Comparison of ENCODE assay signal across 8 cellular contexts in the genomic region with DNA sequence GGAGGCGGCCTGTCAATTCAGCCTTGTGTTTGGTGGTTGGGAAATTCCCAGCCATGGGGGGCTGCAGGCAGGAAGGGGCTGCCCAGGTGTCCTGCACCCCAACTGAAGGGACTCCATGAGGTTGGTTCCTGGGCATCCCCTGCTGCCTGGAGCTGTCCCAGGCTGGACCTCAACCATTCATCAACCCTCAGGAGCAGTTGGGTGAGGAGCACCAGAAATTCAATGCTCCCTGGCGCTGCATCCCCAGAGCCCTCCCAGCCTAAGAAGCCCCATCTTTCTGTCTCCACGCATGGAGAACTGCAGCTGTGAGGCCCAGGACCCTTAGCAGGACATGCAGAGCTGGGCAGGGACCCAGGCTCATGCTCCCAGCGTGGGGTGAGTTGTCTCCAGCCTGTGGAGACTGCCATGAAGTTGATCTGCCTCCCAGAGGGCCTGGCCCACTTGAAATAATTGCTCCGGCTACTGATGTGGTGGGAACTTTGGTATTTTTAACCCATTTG. TPM values are rescaled to one million over a fixed set of nuclear protein-coding genes. Genes with fewer than 3 reads are reported as not detected.
DNase-seq lines count a peak whose midpoint lies in the region; ATAC-seq, FAIRE-seq and TF ChIP-seq lines count a peak whose summit lies in the region.

No MANE protein-coding gene starts in this region.

- peak overlapping the region; percentile 73 for H2BK15ac ChIP-seq in mesenchymal stem cell (ENCODE audit: low read depth, poor library complexity, severe bottlenecking)

- WGBS in GM12878 (ENCODE audit: insufficient coverage, insufficient replicate concordance, low lambda C conversion rate, missing lambda C conversion rate), result 69% methylated on average over 5 of the region's 5 CpGs
- whole genome bisulfite sequencing in mesenchymal stem cell, result 73% methylated on average over 5 of the region's 5 CpGs
- 13 to 26% methylated on average over 4 to 5 of the region's 5 CpGs for WGBS in tibial nerve, 2 donors

- TF ChIP-seq EP300 in GM12878 (IDR thresholded peaks at IDR 0.05; ENCODE audit: borderline replicate concordance in 1 of 2, control insufficient read depth in 1 of 2, low read depth in 2 of 2, low read length in 2 of 2) (no peak), tibial nerve (IDR thresholded peaks at IDR 0.05) (no peak)

- H3K36me3 ChIP-seq in GM12878 (ENCODE audit: control insufficient read depth in 2 of 2, insufficient read depth in 2 of 2, low read length in 1 of 2) (peaks cover 12 to 22% of the 10 kb centered on the region in 2 experiments; a peak in 3 of 4 replicates), mesenchymal stem cell (ENCODE audit: control insufficient read depth in 1 of 2, insufficient read depth in 2 of 2, low read depth in 1 of 2, low read length in 2 of 2) (peaks cover 35 to 38% of the 10 kb centered on the region in 2 experiments), tibial nerve (peaks cover 0 to 26% (median 16%) of the 10 kb centered on the region in 3 donors)

- H3K27ac Mint-ChIP-seq in activated CD4-positive, alpha-beta T cell treated with anti-CD3 and anti-CD28 coated beads for 36 hours, result no peak overlapping the region

- ATAC-seq in activated CD4-positive, alpha-beta T cell treated with anti-CD3 and anti-CD28 coated beads for 36 hours, result no peak
- ATAC-seq in GM12878 (no peak), HG02885 (IDR thresholded peaks at IDR 0.05; ENCODE audit: poor library complexity, unreplicated experiment) (no peak), GM19395 (IDR thresholded peaks at IDR 0.05; ENCODE audit: unreplicated experiment) (no peak)

- SMC1A ChIA-PET in GM12878 (lab: Charles Lee; ENCODE audit: uncharacterized antibody, unreplicated experiment), result interaction anchor here (0.5 to 1.2 kb wide), 2 partner anchors 14 to 343 kb away, joined by 3 to 4 read pairs; no protein-coding TSS in a partner anchor

- peak overlapping the region; percentile 87 for H2BK120ac ChIP-seq in mesenchymal stem cell (ENCODE audit: low read depth, low read length)

- TF ChIP-seq POLR2A in GM12878 (IDR thresholded peaks at IDR 0.05; ENCODE audit: low read depth, low read length), result no peak
- TF ChIP-seq POLR2A in tibial nerve (IDR thresholded peaks at IDR 0.05), result no peak

- H3K79me2 ChIP-seq in GM12878 (ENCODE audit: control insufficient read depth, insufficient read depth, low read length), result no peaks in the 10 kb centered on the region

- H2BK5ac ChIP-seq in mesenchymal stem cell (ENCODE audit: low read depth, low read length, poor library complexity, severe bottlenecking), result no peak overlapping the region

- H3K23ac ChIP-seq in mesenchymal stem cell (ENCODE audit: low read length in 2 of 2), result peak overlapping the region in 1 of 2 experiments; percentile 14

- H2AK5ac ChIP-seq in mesenchymal stem cell (ENCODE audit: low read length, severe bottlenecking), result peak overlapping the region; percentile 94

- H3K36me3 Mint-ChIP-seq in activated CD4-positive, alpha-beta T cell treated with anti-CD3 and anti-CD28 coated beads for 36 hours (ENCODE audit: low read depth), result peaks cover 18% of the 10 kb centered on the region

- peak overlapping the region; percentile 72; the same call in 1 of the 2 replicates for H3K4me3 ChIP-seq in GM12878
- H3K4me3 ChIP-seq in mesenchymal stem cell (ENCODE audit: insufficient read depth in 1 of 2, low read depth in 1 of 2, low read length in 2 of 2), result peak overlapping the region in 1 of 2 experiments; percentile 78
- peak overlapping the region; percentile 30 to 65 (median 52) for H3K4me3 ChIP-seq in tibial nerve

- H3K4me2 ChIP-seq in GM12878 (ENCODE audit: control insufficient read depth, insufficient read depth), result peak overlapping the region; percentile 52
- peak overlapping the region; percentile 79 for H3K4me2 ChIP-seq in mesenchymal stem cell (ENCODE audit: low read length, poor library complexity, severe bottlenecking)

- peaks cover 4% of the 10 kb centered on the region for H3K4me1 Mint-ChIP-seq in activated CD4-positive, alpha-beta T cell treated with anti-CD3 and anti-CD28 coated beads for 36 hours

- peak overlapping the region; percentile 92 for H4K8ac ChIP-seq in mesenchymal stem cell (ENCODE audit: low read length)

- intact Hi-C loops in activated CD4-positive, alpha-beta T cell treated with anti-CD3 and anti-CD28 coated beads for 36 hours (cut with DNase I, micrococcal nuclease), result loop anchor here (1.0 kb wide), 6 partner anchors 12 to 67 kb away; a partner anchor contains a TSS
- intact Hi-C loops in GM12878 (cut with micrococcal nuclease; ENCODE audit: unreplicated experiment), result no loop called here

- peak overlapping the region; percentile 81 to 96 for H3K18ac ChIP-seq in mesenchymal stem cell (ENCODE audit: low read depth in 1 of 2, low read length in 2 of 2)

- no peak for TF ChIP-seq RAD21 in GM12878 (IDR thresholded peaks at IDR 0.05; ENCODE audit: insufficient read depth, low read depth, low read length)

- peaks cover 14% of the 10 kb centered on the region for H3K4me1 ChIP-seq in GM12878 (ENCODE audit: control insufficient read depth, insufficient read depth, low read length)
- peaks cover 55% of the 10 kb centered on the region for H3K4me1 ChIP-seq in mesenchymal stem cell (ENCODE audit: control insufficient read depth, insufficient read depth, low read depth, low read length)
- peaks cover 0 to 97% (median 72%) of the 10 kb centered on the region in 4 donors for H3K4me1 ChIP-seq in tibial nerve

- H2AFZ ChIP-seq in GM12878 (ENCODE audit: control insufficient read depth, low read depth, low read length) (no peak overlapping the region), mesenchymal stem cell (ENCODE audit: low read depth, low read length) (no peak overlapping the region)

- peak overlapping the region in 1 of 2 experiments; percentile 73 for H3K14ac ChIP-seq in mesenchymal stem cell (ENCODE audit: low read length in 2 of 2)

- no peak overlapping the region for H3K27ac ChIP-seq in GM12878 (ENCODE audit: control insufficient read depth, insufficient read depth)
- peak overlapping the region; percentile 91 for H3K27ac ChIP-seq in mesenchymal stem cell (ENCODE audit: low read length, poor library complexity, severe bottlenecking)
- peak overlapping the region; percentile 91 to 98 (median 97) for H3K27ac ChIP-seq in tibial nerve

- H3K9ac ChIP-seq in GM12878 (ENCODE audit: control insufficient read depth, insufficient read depth, low read length) (no peak overlapping the region), mesenchymal stem cell (ENCODE audit: low read length) (peak overlapping the region; percentile 91)

- peaks cover 13% of the 10 kb centered on the region; the same call in 1 of the 3 replicates for H3K9me3 ChIP-seq in GM12878 (replicated peaks; ENCODE audit: control insufficient read depth, insufficient read depth, low read length)
- no peaks in the 10 kb centered on the region for H3K9me3 ChIP-seq in mesenchymal stem cell (ENCODE audit: control insufficient read depth, low read length)
- H3K9me3 ChIP-seq in tibial nerve, result no peaks in the 10 kb centered on the region

- no TSS peak for BruUV-seq in GM12878 (replicated peaks; lab: Mats Ljungman, UMichigan)

- POLR2A ChIA-PET in activated CD4-positive, alpha-beta T cell treated with anti-CD3 and anti-CD28 coated beads for 36 hours (lab: Charles Lee), result interaction anchor here (0.6 kb wide), 1 partner anchor 17 kb away, joined by 4 read pairs; no protein-coding TSS in a partner anchor
- POLR2A ChIA-PET in GM12878 (lab: Charles Lee), result interaction anchor here (1.2 to 1.9 kb wide), 2 partner anchors 18 to 24 kb away, joined by 4 to 7 read pairs; a partner anchor contains a TSS

- H3K9me3 Mint-ChIP-seq in activated CD4-positive, alpha-beta T cell treated with anti-CD3 and anti-CD28 coated beads for 36 hours (ENCODE audit: low read depth), result no peaks in the 10 kb centered on the region

- H3K4ac ChIP-seq in mesenchymal stem cell (ENCODE audit: low read depth in 1 of 2, low read length in 2 of 2), result peak overlapping the region; percentile 94

- no peak for FAIRE-seq in GM12878 (lab: Jason Lieb, UNC)

- RAD21 ChIA-PET in GM12878 (lab: Charles Lee; ENCODE audit: unreplicated experiment), result interaction anchor here (0.8 to 2.2 kb wide), 3 partner anchors 9 to 35 kb away, joined by 3 to 18 read pairs (median 3); no protein-coding TSS in a partner anchor

- H3K27me3 ChIP-seq in GM12878 (replicated peaks in 1 of 2; ENCODE audit: control insufficient read depth in 2 of 2, insufficient read depth in 2 of 2, low read length in 1 of 2) (no peaks in the 10 kb centered on the region; a peak in 1 of 4 replicates), mesenchymal stem cell (ENCODE audit: control insufficient read depth in 1 of 2, insufficient read depth in 1 of 2, low read length in 2 of 2) (no peaks in the 10 kb centered on the region), tibial nerve (no peaks in the 10 kb centered on the region)

- H3K27me3 Mint-ChIP-seq in activated CD4-positive, alpha-beta T cell treated with anti-CD3 and anti-CD28 coated beads for 36 hours, result peaks cover 2% of the 10 kb centered on the region

- CTCF ChIA-PET in activated CD4-positive, alpha-beta T cell treated with anti-CD3 and anti-CD28 coated beads for 36 hours (lab: Charles Lee), result interaction anchor here (0.7 to 7.0 kb wide), 9 partner anchors 9 to 492 kb away, joined by 3 to 44 read pairs (median 3); a partner anchor contains a TSS
- CTCF ChIA-PET in GM12878 (lab: Yijun Ruan, JAX), result interaction anchor here (1.5 to 7.9 kb wide), 8 partner anchors 8 to 66 kb away, joined by 5 to 44 read pairs (median 7); a partner anchor contains a TSS

- H3K4me3 Mint-ChIP-seq in activated CD4-positive, alpha-beta T cell treated with anti-CD3 and anti-CD28 coated beads for 36 hours, result peak overlapping the region; percentile 61

- peaks cover 19% of the 10 kb centered on the region for H3K79me1 ChIP-seq in mesenchymal stem cell (replicated peaks; ENCODE audit: low read length, poor library complexity, severe bottlenecking)

- H2BK12ac ChIP-seq in mesenchymal stem cell (ENCODE audit: low read length in 2 of 2), result peak overlapping the region in 1 of 2 experiments; percentile 59

- no peak for DNase-seq in activated CD4-positive, alpha-beta T cell treated with anti-CD3 and anti-CD28 coated beads for 36 hours
- DNase-seq in activated CD4-positive, alpha-beta T cell treated with anti-CD3 and anti-CD28 coated beads, Interleukin-2, amount 50 U/mL, for 4 hours, result no peak
- DNase-seq in GM12878 (ENCODE audit: low read depth, low spot score) (no peak), mesenchymal stem cell (peak; percentile 68), tibial nerve (ENCODE audit: low spot score in 2 of 2) (no peak), GM03348 (ENCODE audit: low spot score) (no peak)

- no peaks in the 10 kb centered on the region for H4K20me1 ChIP-seq in GM12878 (ENCODE audit: control insufficient read depth, insufficient read depth)

- no peak for TF ChIP-seq CTCF in GM12878 (IDR thresholded peaks at IDR 0.05 in 2 of 3, conservative IDR thresholded peaks at IDR 0.05 in 1 of 3; ENCODE audit: control insufficient read depth in 2 of 3, extremely low read depth in 1 of 3, insufficient read depth in 1 of 3, low read depth in 3 of 3, low read length in 3 of 3)
- no peak for TF ChIP-seq CTCF in tibial nerve (IDR thresholded peaks at IDR 0.05)

- in situ Hi-C loops in GM12878 (cut with MboI), result no loop called here

- peak overlapping the region; percentile 99 for H4K91ac ChIP-seq in mesenchymal stem cell (ENCODE audit: low read length)

RNA-seq across cellular contexts. Expression of a gene that starts 8.0 kb away (rescaled TPM):
- total RNA-seq in activated CD4-positive, alpha-beta T cell treated with anti-CD3 and anti-CD28 coated beads for 36 hours, result 1 to 10 TPM; 1.6 to 2.1 TPM
- 2.1 and 5.2 TPM in 2 replicates for total RNA-seq in GM12878 (2013; cell fraction: nucleolus; rRNA removed)
- total RNA-seq in GM12878 (2014; rRNA removed) (0.11 and 0.16 TPM in 2 replicates), GM12878 (2014; rRNA removed; fragmentation: Illumina TruSeq; extraction: Trizol) (0.05 and 0.09 TPM in 2 replicates), GM12878 (2021) (0.59 and 0.74 TPM in 2 replicates), tibial nerve (100 to 1,000 TPM; 251 to 334 (median 261) TPM)
- not detected for polyA plus RNA-seq in GM12878 (2011; ENCODE audit: low read depth)
- polyA plus RNA-seq in GM12878 (2011; rRNA removed) (0.33 and 0.48 TPM in 2 replicates), GM12878 (2014; fragmentation: Illumina TruSeq; extraction: Trizol) (0.06 TPM in 1 of 2 replicates, not detected in the other), GM12878 (2014; fragmentation: Nextera tagmentation; extraction: Ambion mirVana) (not detected), GM12878 (2014; rRNA removed) (0.37 and 0.47 TPM in 2 replicates), GM12878 (2016; fragmentation: Nextera tagmentation; extraction: Ambion mirVana) (under 1 TPM; 0.09 to 0.16 TPM)
- 0.39 and 0.74 TPM in 2 replicates for polyA plus RNA-seq in GM12878 (2011; cell fraction: cytosol; rRNA removed)
- polyA plus RNA-seq in GM12878 (2011; cell fraction: nucleus; rRNA removed), result 6.9 and 9.0 TPM in 2 replicates
- 0.90 and 1.2 TPM in 2 replicates for polyA plus RNA-seq in GM12878 (2012)
- polyA minus RNA-seq in GM12878 (2011; rRNA and poly(A)+ RNA removed), result 0.29 and 0.41 TPM in 2 replicates
- 4.5 and 7.3 TPM in 2 replicates for polyA minus RNA-seq in GM12878 (2011; cell fraction: cytosol; rRNA and poly(A)+ RNA removed)
- polyA minus RNA-seq in GM12878 (2011; cell fraction: nucleus; rRNA and poly(A)+ RNA removed), result 2.7 and 3.3 TPM in 2 replicates
- polyA plus RNA-seq in mesenchymal stem cell (2013, experiment 1 of 2), result 4.7 TPM
- 4.8 TPM for polyA plus RNA-seq in mesenchymal stem cell (2013, experiment 2 of 2)

RNA-seq across cellular contexts. Expression of a gene that starts 17.9 kb away (rescaled TPM):
- not detected for total RNA-seq in activated CD4-positive, alpha-beta T cell treated with anti-CD3 and anti-CD28 coated beads for 36 hours
- total RNA-seq in GM12878 (2013; cell fraction: nucleolus; rRNA removed), result not detected in 2 replicates
- total RNA-seq in GM12878 (2014; rRNA removed) (not detected in 2 replicates), GM12878 (2014; rRNA removed; fragmentation: Illumina TruSeq; extraction: Trizol) (not detected in 2 replicates), GM12878 (2021) (not detected in 2 replicates), tibial nerve (1 to 10 TPM; 2.0 to 3.1 (median 2.5) TPM)
- not detected for polyA plus RNA-seq in GM12878 (2011; ENCODE audit: low read depth)
- polyA plus RNA-seq in GM12878 (2011; rRNA removed) (not detected in 2 replicates), GM12878 (2014; fragmentation: Illumina TruSeq; extraction: Trizol) (not detected in 2 replicates), GM12878 (2014; fragmentation: Nextera tagmentation; extraction: Ambion mirVana) (not detected), GM12878 (2014; rRNA removed) (not detected in 2 replicates), GM12878 (2016; fragmentation: Nextera tagmentation; extraction: Ambion mirVana) (under 1 TPM in 1 of 2 experiments, not detected in 1; 0.17 TPM)
- not detected in 2 replicates for polyA plus RNA-seq in GM12878 (2011; cell fraction: cytosol; rRNA removed)
- not detected in 2 replicates for polyA plus RNA-seq in GM12878 (2011; cell fraction: nucleus; rRNA removed)
- 0.12 TPM in 1 of 2 replicates, not detected in the other for polyA plus RNA-seq in GM12878 (2012)
- polyA minus RNA-seq in GM12878 (2011; rRNA and poly(A)+ RNA removed), result not detected in 2 replicates
- not detected in 2 replicates for polyA minus RNA-seq in GM12878 (2011; cell fraction: cytosol; rRNA and poly(A)+ RNA removed)
- polyA minus RNA-seq in GM12878 (2011; cell fraction: nucleus; rRNA and poly(A)+ RNA removed), result not detected in 2 replicates
- polyA plus RNA-seq in mesenchymal stem cell (2013, experiment 1 of 2), result not detected
- not detected for polyA plus RNA-seq in mesenchymal stem cell (2013, experiment 2 of 2)

RNA-seq across cellular contexts. Expression of a gene that starts 25.0 kb away (rescaled TPM):
- 100 to 1,000 TPM; 280 to 341 TPM for total RNA-seq in activated CD4-positive, alpha-beta T cell treated with anti-CD3 and anti-CD28 coated beads for 36 hours
- total RNA-seq in GM12878 (2013; cell fraction: nucleolus; rRNA removed), result 76.7 and 81.1 TPM in 2 replicates
- 222 and 225 TPM in 2 replicates for total RNA-seq in GM12878 (2014; rRNA removed)
- 108 and 120 TPM in 2 replicates for total RNA-seq in GM12878 (2014; rRNA removed; fragmentation: Illumina TruSeq; extraction: Trizol)
- 271 and 276 TPM in 2 replicates for total RNA-seq in GM12878 (2021)
- 114 TPM for polyA plus RNA-seq in GM12878 (2011; ENCODE audit: low read depth)
- 160 and 346 TPM in 2 replicates for polyA plus RNA-seq in GM12878 (2011; rRNA removed)
- polyA plus RNA-seq in GM12878 (2011; cell fraction: cytosol; rRNA removed), result 449 and 513 TPM in 2 replicates
- polyA plus RNA-seq in GM12878 (2011; cell fraction: nucleus; rRNA removed), result 325 and 326 TPM in 2 replicates
- polyA plus RNA-seq in GM12878 (2012), result 201 and 206 TPM in 2 replicates
- 163 and 192 TPM in 2 replicates for polyA plus RNA-seq in GM12878 (2014; fragmentation: Illumina TruSeq; extraction: Trizol)
- polyA plus RNA-seq in GM12878 (2014; fragmentation: Nextera tagmentation; extraction: Ambion mirVana), result 10 to 100 TPM in 1 of 2 experiments, 1 to 10 TPM in 1; 5.0 to 15.3 TPM
- polyA plus RNA-seq in GM12878 (2014; rRNA removed), result 257 and 287 TPM in 2 replicates
- 100 to 1,000 TPM; 250 to 275 TPM for polyA plus RNA-seq in GM12878 (2016; fragmentation: Nextera tagmentation; extraction: Ambion mirVana)
- polyA minus RNA-seq in GM12878 (2011; rRNA and poly(A)+ RNA removed), result 423 and 505 TPM in 2 replicates
- 100.0 and 111 TPM in 2 replicates for polyA minus RNA-seq in GM12878 (2011; cell fraction: cytosol; rRNA and poly(A)+ RNA removed)
- 45.9 and 66.9 TPM in 2 replicates for polyA minus RNA-seq in GM12878 (2011; cell fraction: nucleus; rRNA and poly(A)+ RNA removed)
- polyA plus RNA-seq in mesenchymal stem cell (2013, experiment 1 of 2), result 474 TPM
- polyA plus RNA-seq in mesenchymal stem cell (2013, experiment 2 of 2), result 480 TPM
- 100 to 1,000 TPM; 201 to 265 (median 243) TPM for total RNA-seq in tibial nerve

RNA-seq across cellular contexts. Expression of a gene that starts 31.2 kb away (rescaled TPM):
- total RNA-seq in activated CD4-positive, alpha-beta T cell treated with anti-CD3 and anti-CD28 coated beads for 36 hours, result 100 to 1,000 TPM; 100 to 125 TPM
- 91.8 and 111 TPM in 2 replicates for total RNA-seq in GM12878 (2013; cell fraction: nucleolus; rRNA removed)
- total RNA-seq in GM12878 (2014; rRNA removed) (81.7 and 100 TPM in 2 replicates), GM12878 (2014; rRNA removed; fragmentation: Illumina TruSeq; extraction: Trizol) (47.5 and 52.0 TPM in 2 replicates), GM12878 (2021) (96.6 and 103 TPM in 2 replicates), tibial nerve (100 to 1,000 TPM in 1 of 4 donors, 10 to 100 TPM in 3; 42.0 to 129 (median 56.2) TPM)
- polyA plus RNA-seq in GM12878 (2011; ENCODE audit: low read depth), result 21.2 TPM
- polyA plus RNA-seq in GM12878 (2011; rRNA removed) (12.4 and 19.1 TPM in 2 replicates), GM12878 (2014; fragmentation: Illumina TruSeq; extraction: Trizol) (19.1 and 44.1 TPM in 2 replicates), GM12878 (2014; fragmentation: Nextera tagmentation; extraction: Ambion mirVana) (10 to 100 TPM; 33.7 to 82.8 TPM), GM12878 (2014; rRNA removed) (77.8 and 87.5 TPM in 2 replicates), GM12878 (2016; fragmentation: Nextera tagmentation; extraction: Ambion mirVana) (100 to 1,000 TPM; 144 to 153 TPM)
- 43.7 and 61.2 TPM in 2 replicates for polyA plus RNA-seq in GM12878 (2011; cell fraction: cytosol; rRNA removed)
- 223 and 239 TPM in 2 replicates for polyA plus RNA-seq in GM12878 (2011; cell fraction: nucleus; rRNA removed)
- 40.6 and 41.3 TPM in 2 replicates for polyA plus RNA-seq in GM12878 (2012)
- polyA minus RNA-seq in GM12878 (2011; rRNA and poly(A)+ RNA removed), result 21.5 and 46.9 TPM in 2 replicates
- polyA minus RNA-seq in GM12878 (2011; cell fraction: cytosol; rRNA and poly(A)+ RNA removed), result 12.7 and 13.8 TPM in 2 replicates
- polyA minus RNA-seq in GM12878 (2011; cell fraction: nucleus; rRNA and poly(A)+ RNA removed), result 51.4 and 96.7 TPM in 2 replicates
- polyA plus RNA-seq in mesenchymal stem cell (2013, experiment 1 of 2), result 24.4 TPM
- 23.2 TPM for polyA plus RNA-seq in mesenchymal stem cell (2013, experiment 2 of 2)

RNA-seq across cellular contexts. Expression of a gene that starts 38.2 kb away (rescaled TPM):
- 1 to 10 TPM; 4.5 to 5.4 TPM for total RNA-seq in activated CD4-positive, alpha-beta T cell treated with anti-CD3 and anti-CD28 coated beads for 36 hours
- 4.9 and 6.0 TPM in 2 replicates for total RNA-seq in GM12878 (2013; cell fraction: nucleolus; rRNA removed)
- 3.6 and 4.0 TPM in 2 replicates for total RNA-seq in GM12878 (2014; rRNA removed)
- total RNA-seq in GM12878 (2014; rRNA removed; fragmentation: Illumina TruSeq; extraction: Trizol), result 2.0 and 2.4 TPM in 2 replicates
- 2.8 and 3.9 TPM in 2 replicates for total RNA-seq in GM12878 (2021)
- 0.59 TPM for polyA plus RNA-seq in GM12878 (2011; ENCODE audit: low read depth)
- polyA plus RNA-seq in GM12878 (2011; rRNA removed), result 0.94 and 1.4 TPM in 2 replicates
- 3.3 and 4.1 TPM in 2 replicates for polyA plus RNA-seq in GM12878 (2011; cell fraction: cytosol; rRNA removed)
- polyA plus RNA-seq in GM12878 (2011; cell fraction: nucleus; rRNA removed), result 6.3 and 6.4 TPM in 2 replicates
- polyA plus RNA-seq in GM12878 (2012), result 1.0 and 1.6 TPM in 2 replicates
- 0.49 and 1.8 TPM in 2 replicates for polyA plus RNA-seq in GM12878 (2014; fragmentation: Illumina TruSeq; extraction: Trizol)
- polyA plus RNA-seq in GM12878 (2014; fragmentation: Nextera tagmentation; extraction: Ambion mirVana), result under 1 TPM; 0.37 TPM
- polyA plus RNA-seq in GM12878 (2014; rRNA removed), result 3.7 and 4.0 TPM in 2 replicates
- 1 to 10 TPM; 4.1 to 4.2 TPM for polyA plus RNA-seq in GM12878 (2016; fragmentation: Nextera tagmentation; extraction: Ambion mirVana)
- polyA minus RNA-seq in GM12878 (2011; rRNA and poly(A)+ RNA removed), result 1.0 and 4.2 TPM in 2 replicates
- polyA minus RNA-seq in GM12878 (2011; cell fraction: cytosol; rRNA and poly(A)+ RNA removed), result 1.5 and 1.6 TPM in 2 replicates
- 4.2 and 5.4 TPM in 2 replicates for polyA minus RNA-seq in GM12878 (2011; cell fraction: nucleus; rRNA and poly(A)+ RNA removed)
- 4.2 TPM for polyA plus RNA-seq in mesenchymal stem cell (2013, experiment 1 of 2)
- polyA plus RNA-seq in mesenchymal stem cell (2013, experiment 2 of 2), result 4.2 TPM
- 10 to 100 TPM in 1 of 4 donors, 1 to 10 TPM in 3; 1.2 to 17.9 (median 1.8) TPM for total RNA-seq in tibial nerve

Comparison
In these comparisons a context has a peak if more than half of its experiments do, and no peak if none do; other contexts are left out.
1. RNA of a gene that starts 8.0 kb away (total RNA-seq): 251 to 334 TPM in tibial nerve; 1.6 to 2.1 TPM in activated CD4-positive, alpha-beta T cell treated with anti-CD3 and anti-CD28 coated beads for 36 hours and 0.05 to 5.2 TPM in GM12878; every median in the first group is over 10 times any median in the second.